12 cellular contexts compared by ENCODE assay signal in genomic region chr13:78589206-78589605, GRCh38. TPM values are rescaled to one million over a fixed set of nuclear protein-coding genes. Genes with fewer than 3 reads are reported as not detected.
DNase-seq lines count a peak whose midpoint lies in the region; ATAC-seq and TF ChIP-seq lines count a peak whose summit lies in the region.
"Had no signal": no experiment of that assay in that cellular context is flagged by ENCODE, and none has a peak within 500 bp of the region (broad histone marks: within the 10 kb centered on the region; RNA-seq: fewer than 3 reads in every experiment).

No MANE protein-coding gene starts in this region.

- intact Hi-C loops in body of pancreas (cut with DNase I), result no loop called here

- TF ChIP-seq POLR2A in body of pancreas (IDR thresholded peaks at IDR 0.05), result no peak

- H3K4me1 Mint-ChIP-seq in activated naive CD4-positive, alpha-beta T cell treated with anti-CD3 and anti-CD28 coated beads, Interleukin-2, amount 50 U/mL, for 24 hours, result peaks cover 12% of the 10 kb centered on the region
- peaks cover 11% of the 10 kb centered on the region for H3K4me1 Mint-ChIP-seq in endothelial cell (ENCODE audit: unreplicated experiment)
- H3K4me1 Mint-ChIP-seq: central memory CD8-positive, alpha-beta T cell had no signal

- peaks cover 8% of the 10 kb centered on the region for H3K36me3 Mint-ChIP-seq in activated naive CD4-positive, alpha-beta T cell treated with anti-CD3 and anti-CD28 coated beads, Interleukin-2, amount 50 U/mL, for 24 hours
- no peaks in the 10 kb centered on the region for H3K36me3 Mint-ChIP-seq in endothelial cell (ENCODE audit: low read depth, unreplicated experiment)

- H3K9me3 Mint-ChIP-seq in activated naive CD4-positive, alpha-beta T cell treated with anti-CD3 and anti-CD28 coated beads, Interleukin-2, amount 50 U/mL, for 24 hours, result peaks cover 50% of the 10 kb centered on the region
- H3K9me3 Mint-ChIP-seq in endothelial cell (ENCODE audit: unreplicated experiment), result no peaks in the 10 kb centered on the region

- WGBS in body of pancreas, 2 donors, result 3% methylated on average over 7 of the region's 7 CpGs

- no peak overlapping the region for H3K27ac ChIP-seq in body of pancreas

- TF ChIP-seq CTCF in endothelial cell (IDR thresholded peaks at IDR 0.05; ENCODE audit: unreplicated experiment) (no peak), body of pancreas (IDR thresholded peaks at IDR 0.05) (no peak)

- ATAC-seq in GM19351 (IDR thresholded peaks at IDR 0.05; ENCODE audit: unreplicated experiment) (no peak), body of pancreas (no peak)

- no peaks in the 10 kb centered on the region for H3K4me1 ChIP-seq in body of pancreas

- H3K36me3 ChIP-seq in body of pancreas (replicated peaks in 1 of 2; ENCODE audit: insufficient read depth in 1 of 2, low read depth in 2 of 2), result no peaks in the 10 kb centered on the region

- DNase-seq in activated naive CD4-positive, alpha-beta T cell (lab: John Stamatoyannopoulos, UW), result no peak
- DNase-seq in NAMALWA (ENCODE audit: low spot score), result peak; percentile 51
- DNase-seq in endothelial cell (ENCODE audit: low spot score), result peak; percentile 78
- DNase-seq in stromal cell of bone marrow (ENCODE audit: low read depth), result peak; percentile 8
- DNase-seq in body of pancreas, result no peak
- DNase-seq in T-helper 1 cell, result no peak
- DNase-seq: NCI-H1694 treated with DMSO at 0.1 percent for 48 hours, SHP77 treated with DMSO at 0.1 percent for 48 hours had no signal

- H3K27me3 Mint-ChIP-seq in activated naive CD4-positive, alpha-beta T cell treated with anti-CD3 and anti-CD28 coated beads, Interleukin-2, amount 50 U/mL, for 24 hours, result peaks cover 74% of the 10 kb centered on the region
- peaks cover 14% of the 10 kb centered on the region for H3K27me3 Mint-ChIP-seq in endothelial cell (ENCODE audit: unreplicated experiment)

- H3K27ac Mint-ChIP-seq in activated naive CD4-positive, alpha-beta T cell treated with anti-CD3 and anti-CD28 coated beads, Interleukin-2, amount 50 U/mL, for 24 hours, result peak overlapping the region; percentile 79
- H3K27ac Mint-ChIP-seq in endothelial cell (ENCODE audit: unreplicated experiment), result no peak overlapping the region
- H3K27ac Mint-ChIP-seq: stimulated activated naive CD8-positive, alpha-beta T cell treated with anti-CD3 and anti-CD28 coated beads, Interleukin-15, Interleukin-2, amounts not matched to agents 100 ng/mL and 50 ng/mL, for 24 hours had no signal

- H3K4me3 Mint-ChIP-seq in activated naive CD4-positive, alpha-beta T cell treated with anti-CD3 and anti-CD28 coated beads, Interleukin-2, amount 50 U/mL, for 24 hours, result no peak overlapping the region
- no peak overlapping the region for H3K4me3 Mint-ChIP-seq in endothelial cell (ENCODE audit: unreplicated experiment)
- H3K4me3 Mint-ChIP-seq: central memory CD8-positive, alpha-beta T cell; stimulated activated naive CD8-positive, alpha-beta T cell treated with anti-CD3 and anti-CD28 coated beads, Interleukin-15, Interleukin-2, amounts not matched to agents 100 ng/mL and 50 ng/mL, for 24 hours had no signal

- H3K27me3 ChIP-seq in body of pancreas, result peaks cover 0 to 24% of the 10 kb centered on the region in 2 donors

- no peaks in the 10 kb centered on the region for H3K9me3 ChIP-seq in body of pancreas

- no peak overlapping the region for H3K4me3 ChIP-seq in body of pancreas

RNA-seq across cellular contexts. Expression of gene POU4F1, which starts 14.1 kb away (rescaled TPM):
- total RNA-seq in endothelial cell (ENCODE audit: unreplicated experiment), result 3.2 TPM
- total RNA-seq in body of pancreas, result not detected

Comparison
In these comparisons a context has a peak if more than half of its experiments do, and no peak if none do; other contexts are left out.
1. DNase-seq: peak in NAMALWA (single experiment), endothelial cell (single experiment) and stromal cell of bone marrow (single experiment); none in activated naive CD4-positive, alpha-beta T cell (0 of 4), body of pancreas (0 of 4) and T-helper 1 cell (0 of 5).